Comparison of ENCODE assay signal across 1 cellular context in genomic region chr4:139015269-139015947, GRCh38.
TF ChIP-seq lines count a peak whose summit lies in the region.

A gene with protein sequence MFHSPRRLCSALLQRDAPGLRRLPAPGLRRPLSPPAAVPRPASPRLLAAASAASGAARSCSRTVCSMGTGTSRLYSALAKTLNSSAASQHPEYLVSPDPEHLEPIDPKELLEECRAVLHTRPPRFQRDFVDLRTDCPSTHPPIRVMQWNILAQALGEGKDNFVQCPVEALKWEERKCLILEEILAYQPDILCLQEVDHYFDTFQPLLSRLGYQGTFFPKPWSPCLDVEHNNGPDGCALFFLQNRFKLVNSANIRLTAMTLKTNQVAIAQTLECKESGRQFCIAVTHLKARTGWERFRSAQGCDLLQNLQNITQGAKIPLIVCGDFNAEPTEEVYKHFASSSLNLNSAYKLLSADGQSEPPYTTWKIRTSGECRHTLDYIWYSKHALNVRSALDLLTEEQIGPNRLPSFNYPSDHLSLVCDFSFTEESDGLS (plus strand): TSS chr4:139015781. CDS start chr4:139015982, 201 bp downstream.

TF ChIP-seq in HEK293, 187 proteins besides CTCF, POLR2A, EP300 and RAD21 (continued from another document and continues in another):
- TF ChIP-seq, protein P1, sequence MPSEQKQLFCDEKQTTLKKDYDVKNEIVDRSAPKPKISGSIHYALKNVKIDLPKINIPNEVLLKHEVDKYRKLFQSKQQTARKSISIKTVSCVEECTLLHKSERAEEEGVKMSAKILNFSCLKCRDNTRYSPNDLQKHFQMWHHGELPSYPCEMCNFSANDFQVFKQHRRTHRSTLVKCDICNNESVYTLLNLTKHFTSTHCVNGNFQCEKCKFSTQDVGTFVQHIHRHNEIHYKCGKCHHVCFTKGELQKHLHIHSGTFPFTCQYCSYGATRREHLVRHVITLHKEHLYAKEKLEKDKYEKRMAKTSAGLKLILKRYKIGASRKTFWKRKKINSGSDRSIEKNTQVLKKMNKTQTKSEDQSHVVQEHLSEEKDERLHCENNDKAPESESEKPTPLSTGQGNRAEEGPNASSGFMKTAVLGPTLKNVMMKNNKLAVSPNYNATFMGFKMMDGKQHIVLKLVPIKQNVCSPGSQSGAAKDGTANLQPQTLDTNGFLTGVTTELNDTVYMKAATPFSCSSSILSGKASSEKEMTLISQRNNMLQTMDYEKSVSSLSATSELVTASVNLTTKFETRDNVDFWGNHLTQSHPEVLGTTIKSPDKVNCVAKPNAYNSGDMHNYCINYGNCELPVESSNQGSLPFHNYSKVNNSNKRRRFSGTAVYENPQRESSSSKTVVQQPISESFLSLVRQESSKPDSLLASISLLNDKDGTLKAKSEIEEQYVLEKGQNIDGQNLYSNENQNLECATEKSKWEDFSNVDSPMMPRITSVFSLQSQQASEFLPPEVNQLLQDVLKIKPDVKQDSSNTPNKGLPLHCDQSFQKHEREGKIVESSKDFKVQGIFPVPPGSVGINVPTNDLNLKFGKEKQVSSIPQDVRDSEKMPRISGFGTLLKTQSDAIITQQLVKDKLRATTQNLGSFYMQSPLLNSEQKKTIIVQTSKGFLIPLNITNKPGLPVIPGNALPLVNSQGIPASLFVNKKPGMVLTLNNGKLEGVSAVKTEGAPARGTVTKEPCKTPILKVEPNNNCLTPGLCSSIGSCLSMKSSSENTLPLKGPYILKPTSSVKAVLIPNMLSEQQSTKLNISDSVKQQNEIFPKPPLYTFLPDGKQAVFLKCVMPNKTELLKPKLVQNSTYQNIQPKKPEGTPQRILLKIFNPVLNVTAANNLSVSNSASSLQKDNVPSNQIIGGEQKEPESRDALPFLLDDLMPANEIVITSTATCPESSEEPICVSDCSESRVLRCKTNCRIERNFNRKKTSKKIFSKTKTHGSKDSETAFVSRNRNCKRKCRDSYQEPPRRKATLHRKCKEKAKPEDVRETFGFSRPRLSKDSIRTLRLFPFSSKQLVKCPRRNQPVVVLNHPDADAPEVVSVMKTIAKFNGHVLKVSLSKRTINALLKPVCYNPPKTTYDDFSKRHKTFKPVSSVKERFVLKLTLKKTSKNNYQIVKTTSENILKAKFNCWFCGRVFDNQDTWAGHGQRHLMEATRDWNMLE (tag by site-specific recombination; conservative IDR thresholded peaks at IDR 0.05; ENCODE audit: low read depth): no peak
- TF ChIP-seq ZNF184 (tag by site-specific recombination; IDR thresholded peaks at IDR 0.05) (0 out of 2 replicates have a peak, but pooled peaks have one; percentile 28), ZNF561 (tag by site-specific recombination; IDR thresholded peaks at IDR 0.05; ENCODE audit: borderline replicate concordance) (peak; percentile 71; the same call in 1 of the 2 replicates), YY2 (tag by site-specific recombination; IDR thresholded peaks at IDR 0.05) (no peak), EGR2 (tag by site-specific recombination; IDR thresholded peaks at IDR 0.05; ENCODE audit: low read depth) (peak; percentile 26; the same call in 1 of the 2 replicates), ZBTB48 (tag by site-specific recombination; IDR thresholded peaks at IDR 0.05) (no peak), ZFP69B (tag by site-specific recombination; IDR thresholded peaks at IDR 0.05) (peak; percentile 67; the same call in 1 of the 2 replicates), ZNF791 (tag by site-specific recombination; IDR thresholded peaks at IDR 0.05) (no peak), ZBTB1 (tag by site-specific recombination; IDR thresholded peaks at IDR 0.05) (no peak), ZNF621 (tag by site-specific recombination; IDR thresholded peaks at IDR 0.05) (no peak), ZNF76 (tag by site-specific recombination; IDR thresholded peaks at IDR 0.05; ENCODE audit: borderline replicate concordance, low read depth) (peak; percentile 76), ZNF132 (tag by site-specific recombination; IDR thresholded peaks at IDR 0.05; ENCODE audit: borderline replicate concordance) (no peak), KLF1 (tag by site-specific recombination; IDR thresholded peaks at IDR 0.05) (no peak), ZNF501 (tag by site-specific recombination; IDR thresholded peaks at IDR 0.05) (peak; percentile 50), ZBTB20 (tag by site-specific recombination; IDR thresholded peaks at IDR 0.05) (peak; percentile 91), GLI2 (tag by site-specific recombination; IDR thresholded peaks at IDR 0.05; ENCODE audit: borderline replicate concordance, low read depth) (no peak), KLF17 (tag by site-specific recombination; IDR thresholded peaks at IDR 0.05) (peak; percentile 51), ZNF19 (tag by site-specific recombination; IDR thresholded peaks at IDR 0.05; ENCODE audit: low read depth) (no peak), KLF7 (tag by site-specific recombination; IDR thresholded peaks at IDR 0.05; ENCODE audit: borderline replicate concordance) (no peak), ZNF37A (tag by site-specific recombination; IDR thresholded peaks at IDR 0.05) (no peak), TCF7L2 (IDR thresholded peaks at IDR 0.05; ENCODE audit: borderline replicate concordance, low read depth, low read length) (peak; percentile 38; the same call in 1 of the 2 replicates), ZNF660 (tag by site-specific recombination; IDR thresholded peaks at IDR 0.05) (peak; percentile 79), ZBTB8A (tag by site-specific recombination; IDR thresholded peaks at IDR 0.05) (peak; percentile 71), ZNF596 (tag by site-specific recombination; IDR thresholded peaks at IDR 0.05) (no peak), ZNF274 (IDR thresholded peaks at IDR 0.05; ENCODE audit: low read length) (no peak), ZNF274 (tag by site-specific recombination; IDR thresholded peaks at IDR 0.05; ENCODE audit: borderline replicate concordance) (no peak), MYNN (tag by site-specific recombination; IDR thresholded peaks at IDR 0.05; ENCODE audit: borderline replicate concordance) (no peak)
- TF ChIP-seq, protein P2, sequence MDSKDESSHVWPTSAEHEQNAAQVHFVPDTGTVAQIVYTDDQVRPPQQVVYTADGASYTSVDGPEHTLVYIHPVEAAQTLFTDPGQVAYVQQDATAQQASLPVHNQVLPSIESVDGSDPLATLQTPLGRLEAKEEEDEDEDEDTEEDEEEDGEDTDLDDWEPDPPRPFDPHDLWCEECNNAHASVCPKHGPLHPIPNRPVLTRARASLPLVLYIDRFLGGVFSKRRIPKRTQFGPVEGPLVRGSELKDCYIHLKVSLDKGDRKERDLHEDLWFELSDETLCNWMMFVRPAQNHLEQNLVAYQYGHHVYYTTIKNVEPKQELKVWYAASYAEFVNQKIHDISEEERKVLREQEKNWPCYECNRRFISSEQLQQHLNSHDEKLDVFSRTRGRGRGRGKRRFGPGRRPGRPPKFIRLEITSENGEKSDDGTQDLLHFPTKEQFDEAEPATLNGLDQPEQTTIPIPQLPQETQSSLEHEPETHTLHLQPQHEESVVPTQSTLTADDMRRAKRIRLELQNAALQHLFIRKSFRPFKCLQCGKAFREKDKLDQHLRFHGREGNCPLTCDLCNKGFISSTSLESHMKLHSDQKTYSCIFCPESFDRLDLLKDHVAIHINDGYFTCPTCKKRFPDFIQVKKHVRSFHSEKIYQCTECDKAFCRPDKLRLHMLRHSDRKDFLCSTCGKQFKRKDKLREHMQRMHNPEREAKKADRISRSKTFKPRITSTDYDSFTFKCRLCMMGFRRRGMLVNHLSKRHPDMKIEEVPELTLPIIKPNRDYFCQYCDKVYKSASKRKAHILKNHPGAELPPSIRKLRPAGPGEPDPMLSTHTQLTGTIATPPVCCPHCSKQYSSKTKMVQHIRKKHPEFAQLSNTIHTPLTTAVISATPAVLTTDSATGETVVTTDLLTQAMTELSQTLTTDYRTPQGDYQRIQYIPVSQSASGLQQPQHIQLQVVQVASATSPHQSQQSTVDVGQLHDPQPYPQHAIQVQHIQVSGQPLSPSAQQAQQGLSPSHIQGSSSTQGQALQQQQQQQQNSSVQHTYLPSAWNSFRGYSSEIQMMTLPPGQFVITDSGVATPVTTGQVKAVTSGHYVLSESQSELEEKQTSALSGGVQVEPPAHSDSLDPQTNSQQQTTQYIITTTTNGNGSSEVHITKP (tag by site-specific recombination; IDR thresholded peaks at IDR 0.05): peak; percentile 100
- TF ChIP-seq, protein P3, sequence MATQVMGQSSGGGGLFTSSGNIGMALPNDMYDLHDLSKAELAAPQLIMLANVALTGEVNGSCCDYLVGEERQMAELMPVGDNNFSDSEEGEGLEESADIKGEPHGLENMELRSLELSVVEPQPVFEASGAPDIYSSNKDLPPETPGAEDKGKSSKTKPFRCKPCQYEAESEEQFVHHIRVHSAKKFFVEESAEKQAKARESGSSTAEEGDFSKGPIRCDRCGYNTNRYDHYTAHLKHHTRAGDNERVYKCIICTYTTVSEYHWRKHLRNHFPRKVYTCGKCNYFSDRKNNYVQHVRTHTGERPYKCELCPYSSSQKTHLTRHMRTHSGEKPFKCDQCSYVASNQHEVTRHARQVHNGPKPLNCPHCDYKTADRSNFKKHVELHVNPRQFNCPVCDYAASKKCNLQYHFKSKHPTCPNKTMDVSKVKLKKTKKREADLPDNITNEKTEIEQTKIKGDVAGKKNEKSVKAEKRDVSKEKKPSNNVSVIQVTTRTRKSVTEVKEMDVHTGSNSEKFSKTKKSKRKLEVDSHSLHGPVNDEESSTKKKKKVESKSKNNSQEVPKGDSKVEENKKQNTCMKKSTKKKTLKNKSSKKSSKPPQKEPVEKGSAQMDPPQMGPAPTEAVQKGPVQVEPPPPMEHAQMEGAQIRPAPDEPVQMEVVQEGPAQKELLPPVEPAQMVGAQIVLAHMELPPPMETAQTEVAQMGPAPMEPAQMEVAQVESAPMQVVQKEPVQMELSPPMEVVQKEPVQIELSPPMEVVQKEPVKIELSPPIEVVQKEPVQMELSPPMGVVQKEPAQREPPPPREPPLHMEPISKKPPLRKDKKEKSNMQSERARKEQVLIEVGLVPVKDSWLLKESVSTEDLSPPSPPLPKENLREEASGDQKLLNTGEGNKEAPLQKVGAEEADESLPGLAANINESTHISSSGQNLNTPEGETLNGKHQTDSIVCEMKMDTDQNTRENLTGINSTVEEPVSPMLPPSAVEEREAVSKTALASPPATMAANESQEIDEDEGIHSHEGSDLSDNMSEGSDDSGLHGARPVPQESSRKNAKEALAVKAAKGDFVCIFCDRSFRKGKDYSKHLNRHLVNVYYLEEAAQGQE (tag by site-specific recombination; IDR thresholded peaks at IDR 0.05): 0 out of 2 replicates have a peak, but pooled peaks have one; percentile 10
- TF ChIP-seq, protein P4, sequence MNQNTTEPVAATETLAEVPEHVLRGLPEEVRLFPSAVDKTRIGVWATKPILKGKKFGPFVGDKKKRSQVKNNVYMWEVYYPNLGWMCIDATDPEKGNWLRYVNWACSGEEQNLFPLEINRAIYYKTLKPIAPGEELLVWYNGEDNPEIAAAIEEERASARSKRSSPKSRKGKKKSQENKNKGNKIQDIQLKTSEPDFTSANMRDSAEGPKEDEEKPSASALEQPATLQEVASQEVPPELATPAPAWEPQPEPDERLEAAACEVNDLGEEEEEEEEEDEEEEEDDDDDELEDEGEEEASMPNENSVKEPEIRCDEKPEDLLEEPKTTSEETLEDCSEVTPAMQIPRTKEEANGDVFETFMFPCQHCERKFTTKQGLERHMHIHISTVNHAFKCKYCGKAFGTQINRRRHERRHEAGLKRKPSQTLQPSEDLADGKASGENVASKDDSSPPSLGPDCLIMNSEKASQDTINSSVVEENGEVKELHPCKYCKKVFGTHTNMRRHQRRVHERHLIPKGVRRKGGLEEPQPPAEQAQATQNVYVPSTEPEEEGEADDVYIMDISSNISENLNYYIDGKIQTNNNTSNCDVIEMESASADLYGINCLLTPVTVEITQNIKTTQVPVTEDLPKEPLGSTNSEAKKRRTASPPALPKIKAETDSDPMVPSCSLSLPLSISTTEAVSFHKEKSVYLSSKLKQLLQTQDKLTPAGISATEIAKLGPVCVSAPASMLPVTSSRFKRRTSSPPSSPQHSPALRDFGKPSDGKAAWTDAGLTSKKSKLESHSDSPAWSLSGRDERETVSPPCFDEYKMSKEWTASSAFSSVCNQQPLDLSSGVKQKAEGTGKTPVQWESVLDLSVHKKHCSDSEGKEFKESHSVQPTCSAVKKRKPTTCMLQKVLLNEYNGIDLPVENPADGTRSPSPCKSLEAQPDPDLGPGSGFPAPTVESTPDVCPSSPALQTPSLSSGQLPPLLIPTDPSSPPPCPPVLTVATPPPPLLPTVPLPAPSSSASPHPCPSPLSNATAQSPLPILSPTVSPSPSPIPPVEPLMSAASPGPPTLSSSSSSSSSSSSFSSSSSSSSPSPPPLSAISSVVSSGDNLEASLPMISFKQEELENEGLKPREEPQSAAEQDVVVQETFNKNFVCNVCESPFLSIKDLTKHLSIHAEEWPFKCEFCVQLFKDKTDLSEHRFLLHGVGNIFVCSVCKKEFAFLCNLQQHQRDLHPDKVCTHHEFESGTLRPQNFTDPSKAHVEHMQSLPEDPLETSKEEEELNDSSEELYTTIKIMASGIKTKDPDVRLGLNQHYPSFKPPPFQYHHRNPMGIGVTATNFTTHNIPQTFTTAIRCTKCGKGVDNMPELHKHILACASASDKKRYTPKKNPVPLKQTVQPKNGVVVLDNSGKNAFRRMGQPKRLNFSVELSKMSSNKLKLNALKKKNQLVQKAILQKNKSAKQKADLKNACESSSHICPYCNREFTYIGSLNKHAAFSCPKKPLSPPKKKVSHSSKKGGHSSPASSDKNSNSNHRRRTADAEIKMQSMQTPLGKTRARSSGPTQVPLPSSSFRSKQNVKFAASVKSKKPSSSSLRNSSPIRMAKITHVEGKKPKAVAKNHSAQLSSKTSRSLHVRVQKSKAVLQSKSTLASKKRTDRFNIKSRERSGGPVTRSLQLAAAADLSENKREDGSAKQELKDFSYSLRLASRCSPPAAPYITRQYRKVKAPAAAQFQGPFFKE (tag by site-specific recombination; IDR thresholded peaks at IDR 0.05; ENCODE audit: borderline replicate concordance): no peak
